Comparison of ENCODE assay signal across 8 cellular contexts in the genomic region with DNA sequence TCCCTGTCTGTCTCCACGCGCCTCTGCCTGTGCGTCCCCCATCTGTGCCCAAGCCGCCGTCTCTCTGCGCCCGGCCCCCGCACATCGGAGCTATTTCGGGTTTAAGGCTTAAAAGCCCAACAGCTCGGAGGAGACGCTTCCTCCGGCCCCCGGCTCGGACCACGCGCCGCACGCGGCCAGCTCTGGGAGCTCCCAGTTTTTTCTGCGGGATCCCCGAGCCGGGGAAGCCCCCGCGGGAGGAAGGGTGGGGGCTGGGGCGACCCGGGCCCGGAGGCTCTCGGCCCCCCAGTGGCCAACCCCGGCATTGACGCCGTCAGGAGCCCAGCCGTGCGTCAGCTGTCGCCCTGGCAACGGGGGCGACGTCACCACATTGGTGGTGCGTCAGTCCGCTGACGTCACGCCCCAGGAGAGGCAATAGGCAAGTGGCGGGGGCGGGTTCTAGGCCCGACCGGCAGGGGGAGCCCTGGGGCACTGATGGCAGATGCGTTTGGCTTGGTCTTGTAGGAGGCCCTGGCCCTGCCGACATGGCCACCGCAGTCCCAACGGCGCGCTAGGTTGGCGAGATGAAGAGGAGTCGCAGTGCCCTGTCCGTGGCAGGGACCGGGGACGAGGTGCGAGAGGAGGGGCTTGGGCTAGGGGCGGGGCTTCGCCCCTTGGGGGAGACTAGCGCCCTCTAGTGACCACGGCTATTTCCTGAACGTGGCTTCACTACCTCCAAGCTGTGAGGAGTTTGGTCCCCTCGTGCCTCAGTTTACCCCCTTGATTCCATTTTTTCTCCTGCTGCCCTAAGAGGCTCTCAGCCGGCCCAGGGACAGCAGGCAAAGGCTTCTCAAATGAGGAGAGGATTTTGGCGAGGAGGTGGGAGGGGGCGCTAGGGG. TPM values are rescaled to one million over a fixed set of nuclear protein-coding genes. Genes with fewer than 3 reads are reported as not detected.
DNase-seq lines count a peak whose midpoint lies in the region; ATAC-seq and TF ChIP-seq lines count a peak whose summit lies in the region.

No MANE protein-coding gene starts in this region.

- peak; percentile 99 for TF ChIP-seq CTCF in endothelial cell (IDR thresholded peaks at IDR 0.05; ENCODE audit: unreplicated experiment)

- H3K27me3 ChIP-seq in BLaER1 = no peaks in the 10 kb centered on the region

- peaks cover 4% of the 10 kb centered on the region for H3K27me3 Mint-ChIP-seq in activated CD8-positive, alpha-beta memory T cell treated with anti-CD3 and anti-CD28 coated beads, Interleukin-2, amount 10 ng/mL, durations not matched to agents 7 days and 5 days
- H3K27me3 Mint-ChIP-seq in endothelial cell (ENCODE audit: unreplicated experiment) = peaks cover 34% of the 10 kb centered on the region

- peaks cover 61% of the 10 kb centered on the region for H3K4me1 Mint-ChIP-seq in activated CD8-positive, alpha-beta memory T cell treated with anti-CD3 and anti-CD28 coated beads, Interleukin-2, amount 10 ng/mL, durations not matched to agents 7 days and 5 days
- peaks cover 14% of the 10 kb centered on the region for H3K4me1 Mint-ChIP-seq in endothelial cell (ENCODE audit: unreplicated experiment)

- H3K9me3 ChIP-seq in BLaER1 = peaks cover 5% of the 10 kb centered on the region; the same call in 1 of the 2 replicates

- CTCF ChIA-PET in activated CD8-positive, alpha-beta memory T cell treated with anti-CD3 and anti-CD28 coated beads, Interleukin-2, amount 10 ng/mL, durations not matched to agents 7 days and 5 days (lab: Charles Lee) = interaction anchor here (0.6 to 23.2 kb wide), 27 partner anchors 6 to 343 kb away, joined by 3 to 1020 read pairs (median 6); partner anchors contain the start of genes CDC37, ICAM1, PDE4A and RAVER1

- peaks cover 14% of the 10 kb centered on the region for H3K36me3 Mint-ChIP-seq in activated CD8-positive, alpha-beta memory T cell treated with anti-CD3 and anti-CD28 coated beads, Interleukin-2, amount 10 ng/mL, durations not matched to agents 7 days and 5 days
- H3K36me3 Mint-ChIP-seq in endothelial cell (ENCODE audit: low read depth, unreplicated experiment) = peaks cover 5% of the 10 kb centered on the region

- peaks cover 71% of the 10 kb centered on the region for H3K4me1 ChIP-seq in BLaER1

- no peaks in the 10 kb centered on the region for H3K9me3 Mint-ChIP-seq in activated CD8-positive, alpha-beta memory T cell treated with anti-CD3 and anti-CD28 coated beads, Interleukin-2, amount 10 ng/mL, durations not matched to agents 7 days and 5 days (ENCODE audit: low read depth)
- no peaks in the 10 kb centered on the region for H3K9me3 Mint-ChIP-seq in endothelial cell (ENCODE audit: unreplicated experiment)

- H4K20me1 ChIP-seq in BLaER1 = peaks cover 25% of the 10 kb centered on the region

- peak overlapping the region; percentile 97 for H3K4me2 ChIP-seq in BLaER1

- H3K36me3 ChIP-seq in BLaER1 = no peaks in the 10 kb centered on the region

- H3K4me3 Mint-ChIP-seq in activated CD8-positive, alpha-beta memory T cell treated with anti-CD3 and anti-CD28 coated beads, Interleukin-2, amount 10 ng/mL, durations not matched to agents 7 days and 5 days = peak overlapping the region; percentile 76
- H3K4me3 Mint-ChIP-seq in endothelial cell (ENCODE audit: unreplicated experiment) = no peak overlapping the region

- peak overlapping the region; percentile 81 for H3K9ac ChIP-seq in BLaER1

- peak overlapping the region; percentile 95 for H3K4me3 ChIP-seq in BLaER1

- H3K27ac Mint-ChIP-seq in activated CD8-positive, alpha-beta memory T cell treated with anti-CD3 and anti-CD28 coated beads, Interleukin-2, amount 10 ng/mL, durations not matched to agents 7 days and 5 days = peak overlapping the region; percentile 95
- H3K27ac Mint-ChIP-seq in endothelial cell (ENCODE audit: unreplicated experiment) = no peak overlapping the region

- peak overlapping the region; percentile 95 for H3K27ac ChIP-seq in BLaER1

- peak; percentile 52 for ATAC-seq in HG03565 (IDR thresholded peaks at IDR 0.05; ENCODE audit: unreplicated experiment)
- ATAC-seq in activated CD8-positive, alpha-beta memory T cell treated with anti-CD3 and anti-CD28 coated beads, Interleukin-2, amount 10 ng/mL, durations not matched to agents 7 days and 5 days = peak; percentile 48

- DNase-seq in GM19238 (ENCODE audit: insufficient read length, low spot score) (peak; percentile 85), NOMO-1 treated with DMSO at 0.1 percent for 48 hours (lab: John Stamatoyannopoulos, UW; ENCODE audit: unreplicated experiment) (peak; percentile 87), endothelial cell (ENCODE audit: low spot score) (peak; percentile 92), middle frontal gyrus (ENCODE audit: extremely low spot score, low spot score) (peak; percentile 62)
- peak; percentile 98 for DNase-seq in activated CD8-positive, alpha-beta memory T cell treated with anti-CD3 and anti-CD28 coated beads, Interleukin-2, amount 10 ng/mL, durations not matched to agents 7 days and 5 days
- DNase-seq in stimulated activated CD8-positive, alpha-beta memory T cell treated with anti-CD3 and anti-CD28 coated beads, Interleukin-2, amount 100 ng/mL, for 1 hour (ENCODE audit: low read depth in 2 of 2) = peak; percentile 84

RNA-seq across cellular contexts. Expression of gene PDE4A, which starts 3.7 kb away (rescaled TPM):
- total RNA-seq in activated CD8-positive, alpha-beta memory T cell treated with anti-CD3 and anti-CD28 coated beads, Interleukin-2, amount 10 ng/mL, durations not matched to agents 7 days and 5 days = 100 to 1,000 TPM in 1 of 2 experiments, 10 to 100 TPM in 1; 74.9 to 103 TPM
- 0.46 TPM for total RNA-seq in endothelial cell (ENCODE audit: unreplicated experiment)

RNA-seq across cellular contexts. Expression of gene CDC37, which starts 13.3 kb away (rescaled TPM):
- total RNA-seq in activated CD8-positive, alpha-beta memory T cell treated with anti-CD3 and anti-CD28 coated beads, Interleukin-2, amount 10 ng/mL, durations not matched to agents 7 days and 5 days = 100 to 1,000 TPM; 283 to 309 TPM
- total RNA-seq in endothelial cell (ENCODE audit: unreplicated experiment) = 386 TPM

RNA-seq across cellular contexts. Expression of gene TYK2, which starts 36.2 kb away (rescaled TPM):
- total RNA-seq in activated CD8-positive, alpha-beta memory T cell treated with anti-CD3 and anti-CD28 coated beads, Interleukin-2, amount 10 ng/mL, durations not matched to agents 7 days and 5 days = 100 to 1,000 TPM; 277 to 296 TPM
- total RNA-seq in endothelial cell (ENCODE audit: unreplicated experiment) = 143 TPM

Comparison
In these comparisons a context has a peak if more than half of its experiments do, and no peak if none do; other contexts are left out.
1. Peak in every context shown above with its lines: DNase-seq, ATAC-seq, H3K4me3 ChIP-seq and H3K27ac ChIP-seq.
2. RNA of gene PDE4A, which starts 3.7 kb away (total RNA-seq): 74.9 to 103 TPM in activated CD8-positive, alpha-beta memory T cell treated with anti-CD3 and anti-CD28 coated beads, Interleukin-2, amount 10 ng/mL, durations not matched to agents 7 days and 5 days; 0.46 TPM in endothelial cell (single experiment); every median in the first group is over 10 times any median in the second.